8 cellular contexts compared by ENCODE assay signal in genomic region chr1:211416628-211417323, GRCh38.
DNase-seq lines count a peak whose midpoint lies in the region; ATAC-seq, FAIRE-seq and TF ChIP-seq lines count a peak whose summit lies in the region.
"Not testable (repeated sequence)": the region's sequence is repeated elsewhere in the genome, so short reads cannot be mapped to it uniquely, and the experiment has no call there.

No MANE protein-coding gene starts in this region.

- peak overlapping the region; percentile 72 for H3K4me3 Mint-ChIP-seq in activated B cell treated with CpG ODN at 0.5 μM for 24 hours
- H3K4me3 Mint-ChIP-seq in type B pancreatic cell = peak overlapping the region; percentile 80

- H3K4me3 ChIP-seq in brain microvascular endothelial cell (ENCODE audit: low read depth, low read length) = peak overlapping the region; percentile 44
- H3K4me3 ChIP-seq in rectal smooth muscle tissue (ENCODE audit: low read length) = peak overlapping the region; percentile 36

- not testable (repeated sequence) for H3K4me1 ChIP-seq in rectal smooth muscle tissue (ENCODE audit: control insufficient read depth, insufficient read depth, low read length)

- POLR2A ChIA-PET in activated B cell treated with CpG ODN at 0.5 μM for 24 hours (lab: Charles Lee) = interaction anchor here (0.6 to 1.9 kb wide), 5 partner anchors 34 to 869 kb away, joined by 3 to 13 read pairs (median 3); partner anchors contain the start of gene TRAF5

- H3K27ac ChIP-seq in brain microvascular endothelial cell = peak overlapping the region; percentile 71
- not testable (repeated sequence) for H3K27ac ChIP-seq in rectal smooth muscle tissue (ENCODE audit: low read depth, low read length)

- not testable (repeated sequence) for H3K36me3 Mint-ChIP-seq in activated B cell treated with CpG ODN at 0.5 μM for 24 hours (ENCODE audit: low read depth); type B pancreatic cell

- ATAC-seq in HG02763 (IDR thresholded peaks at IDR 0.05; ENCODE audit: unreplicated experiment) (peak; percentile 49), activated B cell treated with CpG ODN at 0.5 μM for 24 hours (ENCODE audit: low read depth) (peak; percentile 74)

- not testable (repeated sequence) for DNase-seq in GM18507 (ENCODE audit: extremely low spot score, insufficient read length, low read depth)
- peak; percentile 9 for DNase-seq in NAMALWA (ENCODE audit: low spot score)
- peak; percentile 55 for DNase-seq in activated B cell treated with CpG ODN at 0.5 μM for 24 hours
- DNase-seq in brain microvascular endothelial cell = peak; percentile 80
- peak; percentile 20 for DNase-seq in hepatic stellate cell (ENCODE audit: low spot score)
- DNase-seq in type B pancreatic cell (ENCODE audit: extremely low spot score, unreplicated experiment) = peak; percentile 69

- not testable (repeated sequence) for H3K9ac ChIP-seq in rectal smooth muscle tissue (ENCODE audit: low read length)

- intact Hi-C loops in activated B cell treated with CpG ODN at 0.5 μM for 24 hours (cut with micrococcal nuclease) = loop anchor here (1.0 to 5.0 kb wide), 3 partner anchors 34 to 94 kb away; no protein-coding TSS in a partner anchor

- CTCF ChIA-PET in activated B cell treated with CpG ODN at 0.5 μM for 24 hours (lab: Charles Lee) = interaction anchor here (0.8 to 1.9 kb wide), 4 partner anchors 52 to 97 kb away, joined by 3 to 7 read pairs (median 3); no protein-coding TSS in a partner anchor

- in situ Hi-C loops in brain microvascular endothelial cell (cut with HindIII; ENCODE audit: low pct_ligation_motif_present, low sequenced_read_pairs) = not testable (repeated sequence)

- H3K36me3 ChIP-seq in brain microvascular endothelial cell (replicated peaks); rectal smooth muscle tissue (ENCODE audit: control insufficient read depth, insufficient read depth, low read length): not testable (repeated sequence)

- FAIRE-seq in GM18507 (lab: Jason Lieb, UNC) = peak; percentile 73

- H3K9me3 Mint-ChIP-seq in activated B cell treated with CpG ODN at 0.5 μM for 24 hours, type B pancreatic cell: not testable (repeated sequence)

- H3K4me1 Mint-ChIP-seq in activated B cell treated with CpG ODN at 0.5 μM for 24 hours = not testable (repeated sequence)
- H3K4me1 Mint-ChIP-seq in type B pancreatic cell (ENCODE audit: unreplicated experiment) = peaks cover 26% of the 10 kb centered on the region

- H3K27me3 ChIP-seq in brain microvascular endothelial cell (replicated peaks); rectal smooth muscle tissue (ENCODE audit: control insufficient read depth, insufficient read depth, low read length): not testable (repeated sequence)

- TF ChIP-seq CTCF in activated B cell treated with CpG ODN at 0.5 μM for 24 hours (IDR thresholded peaks at IDR 0.05); brain microvascular endothelial cell (IDR thresholded peaks at IDR 0.05; ENCODE audit: low read depth, low read length, missing control alignments); type B pancreatic cell (conservative IDR thresholded peaks at IDR 0.05): not testable (repeated sequence)

- not testable (repeated sequence) for H3K27me3 Mint-ChIP-seq in activated B cell treated with CpG ODN at 0.5 μM for 24 hours
- peaks cover 14% of the 10 kb centered on the region for H3K27me3 Mint-ChIP-seq in type B pancreatic cell

- H3K27ac Mint-ChIP-seq in activated B cell treated with CpG ODN at 0.5 μM for 24 hours = peak overlapping the region; percentile 61
- peak overlapping the region; percentile 66 for H3K27ac Mint-ChIP-seq in type B pancreatic cell
